ENCODE assay signal across 1 cellular context in the genomic region with DNA sequence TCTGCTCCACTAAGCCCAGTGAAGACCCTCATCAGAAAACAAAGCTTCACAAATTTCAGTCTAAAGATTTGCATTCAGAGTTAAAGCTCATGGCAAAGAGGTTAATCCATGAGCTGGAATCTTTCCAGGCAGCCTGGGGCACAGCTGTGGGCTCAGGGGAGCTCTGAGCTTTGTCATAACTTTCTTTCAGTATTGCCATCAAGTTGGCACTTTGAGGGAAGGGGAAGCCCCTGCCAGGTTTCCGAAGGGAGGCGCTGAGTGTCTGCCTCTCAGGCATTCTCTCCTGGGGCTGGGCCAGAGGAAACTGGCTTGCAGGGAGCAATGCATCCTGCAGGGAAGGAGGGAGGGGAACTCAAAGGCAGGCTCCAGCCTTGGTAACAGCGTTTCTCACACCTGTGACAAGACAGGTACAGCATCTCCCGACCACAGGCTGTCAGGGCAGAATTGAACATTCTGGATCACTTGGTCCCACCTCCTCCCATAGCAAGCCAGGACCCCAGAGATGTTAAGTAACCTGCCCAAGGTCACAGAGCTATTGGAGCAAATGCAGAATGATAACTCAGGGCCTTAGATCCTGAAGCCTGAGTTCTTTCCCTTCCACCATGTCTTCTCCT.
TF ChIP-seq lines count a peak whose summit lies in the region.

No MANE protein-coding gene starts in this region.

TF ChIP-seq in H1, 55 proteins besides CTCF, POLR2A, EP300 and RAD21:
- TF ChIP-seq CBX8 (IDR thresholded peaks at IDR 0.05; ENCODE audit: borderline replicate concordance, low read depth, low read length) = no peak
- TF ChIP-seq SP4 (IDR thresholded peaks at IDR 0.05; ENCODE audit: low read length) = no peak
- peak; percentile 63; the same call in 1 of the 2 replicates for TF ChIP-seq TBP (IDR thresholded peaks at IDR 0.05; ENCODE audit: low read depth, low read length)
- TF ChIP-seq FOSL1 (IDR thresholded peaks at IDR 0.05; ENCODE audit: insufficient read depth, low read depth, low read length) = no peak
- no peak for TF ChIP-seq ASH2L (IDR thresholded peaks at IDR 0.05; ENCODE audit: low read length)
